Comparison of ENCODE assay signal across 1 cellular context in the genomic region with DNA sequence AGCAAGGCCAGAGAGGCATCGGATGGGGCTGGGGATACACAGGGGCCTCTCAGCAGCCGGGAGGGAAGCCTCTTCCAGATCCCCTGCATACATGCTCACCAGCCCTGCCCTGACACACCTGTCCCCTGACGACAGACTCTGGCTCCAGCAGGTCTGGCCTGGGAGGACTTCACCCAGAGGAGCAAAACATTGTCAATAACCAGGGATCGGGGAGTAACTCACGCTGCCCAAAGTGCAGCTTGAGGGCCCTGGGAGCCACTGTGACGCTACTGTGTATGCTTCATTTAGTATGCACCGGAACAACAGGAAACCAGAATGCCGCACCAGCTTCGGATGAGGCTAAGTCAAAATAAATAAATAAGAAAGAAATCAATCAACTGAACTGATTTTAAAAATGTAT.
TF ChIP-seq lines count a peak whose summit lies in the region.

No MANE protein-coding gene starts in this region.

TF ChIP-seq in HepG2, 621 proteins besides CTCF, POLR2A, EP300 and RAD21 (continued from another document):
- TF ChIP-seq, protein P1, sequence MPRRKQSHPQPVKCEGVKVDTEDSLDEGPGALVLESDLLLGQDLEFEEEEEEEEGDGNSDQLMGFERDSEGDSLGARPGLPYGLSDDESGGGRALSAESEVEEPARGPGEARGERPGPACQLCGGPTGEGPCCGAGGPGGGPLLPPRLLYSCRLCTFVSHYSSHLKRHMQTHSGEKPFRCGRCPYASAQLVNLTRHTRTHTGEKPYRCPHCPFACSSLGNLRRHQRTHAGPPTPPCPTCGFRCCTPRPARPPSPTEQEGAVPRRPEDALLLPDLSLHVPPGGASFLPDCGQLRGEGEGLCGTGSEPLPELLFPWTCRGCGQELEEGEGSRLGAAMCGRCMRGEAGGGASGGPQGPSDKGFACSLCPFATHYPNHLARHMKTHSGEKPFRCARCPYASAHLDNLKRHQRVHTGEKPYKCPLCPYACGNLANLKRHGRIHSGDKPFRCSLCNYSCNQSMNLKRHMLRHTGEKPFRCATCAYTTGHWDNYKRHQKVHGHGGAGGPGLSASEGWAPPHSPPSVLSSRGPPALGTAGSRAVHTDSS (CRISPR knock-in tag; conservative IDR thresholded peaks at IDR 0.05) = no peak
- TF ChIP-seq SALL1 (CRISPR knock-in tag; IDR thresholded peaks at IDR 0.05) (peak; percentile 82), FOXK2 (IDR thresholded peaks at IDR 0.05) (no peak), JUN (CRISPR knock-in tag; IDR thresholded peaks at IDR 0.05) (no peak), SOX6 (IDR thresholded peaks at IDR 0.05) (no peak), SOX6 (CRISPR knock-in tag; IDR thresholded peaks at IDR 0.05) (peak; percentile 51), HNF4A (CRISPR knock-in tag; IDR thresholded peaks at IDR 0.05) (peak; percentile 91), ZNF136 (CRISPR knock-in tag; IDR thresholded peaks at IDR 0.05; ENCODE audit: low read depth) (0 out of 2 replicates have a peak, but pooled peaks have one; percentile 68), TCF7 (IDR thresholded peaks at IDR 0.05; ENCODE audit: low read depth) (no peak), SAP130 (CRISPR knock-in tag; IDR thresholded peaks at IDR 0.05; ENCODE audit: low read depth) (peak; percentile 50), YY1 (IDR thresholded peaks at IDR 0.05; ENCODE audit: insufficient read depth, insufficient replicate concordance, low read depth, low read length) (no peak), ETV5 (CRISPR knock-in tag; IDR thresholded peaks at IDR 0.05; ENCODE audit: borderline replicate concordance) (peak; percentile 41; the same call in 1 of the 2 replicates), HOXA3 (CRISPR knock-in tag; IDR thresholded peaks at IDR 0.05) (peak; percentile 49; the same call in 1 of the 2 replicates), ZFY (CRISPR knock-in tag; IDR thresholded peaks at IDR 0.05) (no peak), CAMTA2 (CRISPR knock-in tag; IDR thresholded peaks at IDR 0.05; ENCODE audit: borderline replicate concordance) (no peak), ZMYM3 (CRISPR knock-in tag; IDR thresholded peaks at IDR 0.05) (0 out of 2 replicates have a peak, but pooled peaks have one; percentile 20), ZNF350 (CRISPR knock-in tag; IDR thresholded peaks at IDR 0.05; ENCODE audit: borderline replicate concordance, low read depth) (0 out of 2 replicates have a peak, but pooled peaks have one; percentile 11), ZNF496 (CRISPR knock-in tag; IDR thresholded peaks at IDR 0.05; ENCODE audit: insufficient replicate concordance) (no peak), NR2F2 (IDR thresholded peaks at IDR 0.05; ENCODE audit: borderline replicate concordance, low read depth) (no peak), ZBTB21 (CRISPR knock-in tag; IDR thresholded peaks at IDR 0.05) (no peak), TARDBP (CRISPR knock-in tag; IDR thresholded peaks at IDR 0.05) (no peak; the same call in 1 of the 2 replicates)
- TF ChIP-seq, protein P2, sequence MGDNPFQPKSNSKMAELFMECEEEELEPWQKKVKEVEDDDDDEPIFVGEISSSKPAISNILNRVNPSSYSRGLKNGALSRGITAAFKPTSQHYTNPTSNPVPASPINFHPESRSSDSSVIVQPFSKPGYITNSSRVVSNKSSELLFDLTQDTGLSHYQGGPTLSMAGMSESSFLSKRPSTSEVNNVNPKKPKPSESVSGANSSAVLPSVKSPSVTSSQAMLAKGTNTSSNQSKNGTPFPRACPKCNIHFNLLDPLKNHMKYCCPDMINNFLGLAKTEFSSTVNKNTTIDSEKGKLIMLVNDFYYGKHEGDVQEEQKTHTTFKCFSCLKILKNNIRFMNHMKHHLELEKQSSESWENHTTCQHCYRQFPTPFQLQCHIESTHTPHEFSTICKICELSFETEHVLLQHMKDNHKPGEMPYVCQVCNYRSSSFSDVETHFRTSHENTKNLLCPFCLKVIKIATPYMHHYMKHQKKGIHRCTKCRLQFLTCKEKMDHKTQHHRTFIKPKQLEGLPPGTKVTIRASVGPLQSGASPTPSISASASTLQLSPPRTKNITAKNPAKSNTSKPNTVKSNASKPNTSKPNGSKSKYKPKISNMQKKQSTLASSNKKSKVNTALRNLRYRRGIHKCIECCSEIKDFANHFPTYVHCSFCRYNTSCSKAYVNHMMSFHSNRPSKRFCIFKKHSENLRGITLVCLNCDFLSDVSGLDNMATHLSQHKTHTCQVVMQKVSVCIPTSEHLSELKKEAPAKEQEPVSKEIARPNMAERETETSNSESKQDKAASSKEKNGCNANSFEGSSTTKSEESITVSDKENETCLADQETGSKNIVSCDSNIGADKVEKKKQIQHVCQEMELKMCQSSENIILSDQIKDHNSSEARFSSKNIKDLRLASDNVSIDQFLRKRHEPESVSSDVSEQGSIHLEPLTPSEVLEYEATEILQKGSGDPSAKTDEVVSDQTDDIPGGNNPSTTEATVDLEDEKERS (CRISPR knock-in tag; IDR thresholded peaks at IDR 0.05) = no peak
- TF ChIP-seq, protein P3, sequence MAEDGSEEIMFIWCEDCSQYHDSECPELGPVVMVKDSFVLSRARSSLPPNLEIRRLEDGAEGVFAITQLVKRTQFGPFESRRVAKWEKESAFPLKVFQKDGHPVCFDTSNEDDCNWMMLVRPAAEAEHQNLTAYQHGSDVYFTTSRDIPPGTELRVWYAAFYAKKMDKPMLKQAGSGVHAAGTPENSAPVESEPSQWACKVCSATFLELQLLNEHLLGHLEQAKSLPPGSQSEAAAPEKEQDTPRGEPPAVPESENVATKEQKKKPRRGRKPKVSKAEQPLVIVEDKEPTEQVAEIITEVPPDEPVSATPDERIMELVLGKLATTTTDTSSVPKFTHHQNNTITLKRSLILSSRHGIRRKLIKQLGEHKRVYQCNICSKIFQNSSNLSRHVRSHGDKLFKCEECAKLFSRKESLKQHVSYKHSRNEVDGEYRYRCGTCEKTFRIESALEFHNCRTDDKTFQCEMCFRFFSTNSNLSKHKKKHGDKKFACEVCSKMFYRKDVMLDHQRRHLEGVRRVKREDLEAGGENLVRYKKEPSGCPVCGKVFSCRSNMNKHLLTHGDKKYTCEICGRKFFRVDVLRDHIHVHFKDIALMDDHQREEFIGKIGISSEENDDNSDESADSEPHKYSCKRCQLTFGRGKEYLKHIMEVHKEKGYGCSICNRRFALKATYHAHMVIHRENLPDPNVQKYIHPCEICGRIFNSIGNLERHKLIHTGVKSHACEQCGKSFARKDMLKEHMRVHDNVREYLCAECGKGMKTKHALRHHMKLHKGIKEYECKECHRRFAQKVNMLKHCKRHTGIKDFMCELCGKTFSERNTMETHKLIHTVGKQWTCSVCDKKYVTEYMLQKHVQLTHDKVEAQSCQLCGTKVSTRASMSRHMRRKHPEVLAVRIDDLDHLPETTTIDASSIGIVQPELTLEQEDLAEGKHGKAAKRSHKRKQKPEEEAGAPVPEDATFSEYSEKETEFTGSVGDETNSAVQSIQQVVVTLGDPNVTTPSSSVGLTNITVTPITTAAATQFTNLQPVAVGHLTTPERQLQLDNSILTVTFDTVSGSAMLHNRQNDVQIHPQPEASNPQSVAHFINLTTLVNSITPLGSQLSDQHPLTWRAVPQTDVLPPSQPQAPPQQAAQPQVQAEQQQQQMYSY (CRISPR knock-in tag; IDR thresholded peaks at IDR 0.05) = no peak
- TF ChIP-seq, protein P4, sequence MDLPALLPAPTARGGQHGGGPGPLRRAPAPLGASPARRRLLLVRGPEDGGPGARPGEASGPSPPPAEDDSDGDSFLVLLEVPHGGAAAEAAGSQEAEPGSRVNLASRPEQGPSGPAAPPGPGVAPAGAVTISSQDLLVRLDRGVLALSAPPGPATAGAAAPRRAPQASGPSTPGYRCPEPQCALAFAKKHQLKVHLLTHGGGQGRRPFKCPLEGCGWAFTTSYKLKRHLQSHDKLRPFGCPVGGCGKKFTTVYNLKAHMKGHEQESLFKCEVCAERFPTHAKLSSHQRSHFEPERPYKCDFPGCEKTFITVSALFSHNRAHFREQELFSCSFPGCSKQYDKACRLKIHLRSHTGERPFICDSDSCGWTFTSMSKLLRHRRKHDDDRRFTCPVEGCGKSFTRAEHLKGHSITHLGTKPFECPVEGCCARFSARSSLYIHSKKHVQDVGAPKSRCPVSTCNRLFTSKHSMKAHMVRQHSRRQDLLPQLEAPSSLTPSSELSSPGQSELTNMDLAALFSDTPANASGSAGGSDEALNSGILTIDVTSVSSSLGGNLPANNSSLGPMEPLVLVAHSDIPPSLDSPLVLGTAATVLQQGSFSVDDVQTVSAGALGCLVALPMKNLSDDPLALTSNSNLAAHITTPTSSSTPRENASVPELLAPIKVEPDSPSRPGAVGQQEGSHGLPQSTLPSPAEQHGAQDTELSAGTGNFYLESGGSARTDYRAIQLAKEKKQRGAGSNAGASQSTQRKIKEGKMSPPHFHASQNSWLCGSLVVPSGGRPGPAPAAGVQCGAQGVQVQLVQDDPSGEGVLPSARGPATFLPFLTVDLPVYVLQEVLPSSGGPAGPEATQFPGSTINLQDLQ (CRISPR knock-in tag; IDR thresholded peaks at IDR 0.05) = no peak
- TF ChIP-seq, protein P5, sequence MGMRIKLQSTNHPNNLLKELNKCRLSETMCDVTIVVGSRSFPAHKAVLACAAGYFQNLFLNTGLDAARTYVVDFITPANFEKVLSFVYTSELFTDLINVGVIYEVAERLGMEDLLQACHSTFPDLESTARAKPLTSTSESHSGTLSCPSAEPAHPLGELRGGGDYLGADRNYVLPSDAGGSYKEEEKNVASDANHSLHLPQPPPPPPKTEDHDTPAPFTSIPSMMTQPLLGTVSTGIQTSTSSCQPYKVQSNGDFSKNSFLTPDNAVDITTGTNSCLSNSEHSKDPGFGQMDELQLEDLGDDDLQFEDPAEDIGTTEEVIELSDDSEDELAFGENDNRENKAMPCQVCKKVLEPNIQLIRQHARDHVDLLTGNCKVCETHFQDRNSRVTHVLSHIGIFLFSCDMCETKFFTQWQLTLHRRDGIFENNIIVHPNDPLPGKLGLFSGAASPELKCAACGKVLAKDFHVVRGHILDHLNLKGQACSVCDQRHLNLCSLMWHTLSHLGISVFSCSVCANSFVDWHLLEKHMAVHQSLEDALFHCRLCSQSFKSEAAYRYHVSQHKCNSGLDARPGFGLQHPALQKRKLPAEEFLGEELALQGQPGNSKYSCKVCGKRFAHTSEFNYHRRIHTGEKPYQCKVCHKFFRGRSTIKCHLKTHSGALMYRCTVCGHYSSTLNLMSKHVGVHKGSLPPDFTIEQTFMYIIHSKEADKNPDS (CRISPR knock-in tag; IDR thresholded peaks at IDR 0.05) = no peak
- TF ChIP-seq, protein P6, sequence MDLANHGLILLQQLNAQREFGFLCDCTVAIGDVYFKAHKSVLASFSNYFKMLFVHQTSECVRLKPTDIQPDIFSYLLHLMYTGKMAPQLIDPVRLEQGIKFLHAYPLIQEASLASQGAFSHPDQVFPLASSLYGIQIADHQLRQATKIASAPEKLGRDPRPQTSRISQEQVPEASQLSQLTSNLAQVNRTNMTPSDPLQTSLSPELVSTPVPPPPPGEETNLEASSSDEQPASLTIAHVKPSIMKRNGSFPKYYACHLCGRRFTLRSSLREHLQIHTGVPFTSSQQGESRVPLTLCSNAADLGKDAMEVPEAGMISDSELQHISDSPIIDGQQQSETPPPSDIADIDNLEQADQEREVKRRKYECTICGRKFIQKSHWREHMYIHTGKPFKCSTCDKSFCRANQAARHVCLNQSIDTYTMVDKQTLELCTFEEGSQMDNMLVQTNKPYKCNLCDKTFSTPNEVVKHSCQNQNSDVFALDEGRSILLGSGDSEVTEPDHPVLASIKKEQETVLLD (CRISPR knock-in tag; IDR thresholded peaks at IDR 0.05; ENCODE audit: low read depth) = 0 out of 2 replicates have a peak, but pooled peaks have one; percentile 25
- TF ChIP-seq, protein P7, sequence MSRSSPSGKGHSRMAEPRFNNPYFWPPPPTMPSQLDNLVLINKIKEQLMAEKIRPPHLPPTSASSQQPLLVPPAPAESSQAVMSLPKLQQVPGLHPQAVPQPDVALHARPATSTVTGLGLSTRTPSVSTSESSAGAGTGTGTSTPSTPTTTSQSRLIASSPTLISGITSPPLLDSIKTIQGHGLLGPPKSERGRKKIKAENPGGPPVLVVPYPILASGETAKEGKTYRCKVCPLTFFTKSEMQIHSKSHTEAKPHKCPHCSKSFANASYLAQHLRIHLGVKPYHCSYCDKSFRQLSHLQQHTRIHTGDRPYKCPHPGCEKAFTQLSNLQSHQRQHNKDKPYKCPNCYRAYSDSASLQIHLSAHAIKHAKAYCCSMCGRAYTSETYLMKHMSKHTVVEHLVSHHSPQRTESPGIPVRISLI (CRISPR knock-in tag; IDR thresholded peaks at IDR 0.05; ENCODE audit: borderline replicate concordance) = no peak
